8 cellular contexts compared by ENCODE assay signal in genomic region chr4:99893991-99894981, GRCh38. TPM values are rescaled to one million over a fixed set of nuclear protein-coding genes. Genes with fewer than 3 reads are reported as not detected.
DNase-seq lines count a peak whose midpoint lies in the region; ATAC-seq and TF ChIP-seq lines count a peak whose summit lies in the region.

Gene LAMTOR3, minus strand, starts transcription at chr4:99894427. Its CDS starts 464 bp downstream, at chr4:99893963.

- TF ChIP-seq CTCF in AG10803 (conservative IDR thresholded peaks at IDR 0.05; ENCODE audit: low read length), result no peak

- TF ChIP-seq POLR2A in GM19099 (IDR thresholded peaks at IDR 0.05; ENCODE audit: extremely low read depth, insufficient read length, low read depth), result peak; percentile 73

- peak; percentile 99 for ATAC-seq in HG03378 (IDR thresholded peaks at IDR 0.05; ENCODE audit: unreplicated experiment)

- peak within 1 kb of the TSS; percentile 90 for H3K4me3 ChIP-seq in AG10803 (ENCODE audit: low read length)

- DNase-seq in AG10803 (ENCODE audit: low read depth), result peak; percentile 89
- DNase-seq in NCI-H460 (ENCODE audit: extremely low read depth, low read depth), result peak; percentile 82
- DNase-seq in activated CD4-positive, CD25-positive, alpha-beta regulatory T cell treated with anti-CD3 and anti-CD28 coated beads, Interleukin-2, amount 50 U/mL, for 72 hours, result peak; percentile 84
- DNase-seq in cerebellar cortex (ENCODE audit: low spot score), result peak; percentile 95
- DNase-seq in islet precursor cell, result peak; percentile 97
- DNase-seq in stimulated activated CD4-positive, alpha-beta T cell treated with anti-CD3 and anti-CD28 coated beads, Interleukin-12 subunit alpha, Interleukin-12 subunit beta, amount 100 ng/mL, for 4 hours, result peak; percentile 83

RNA-seq across cellular contexts. Expression of gene LAMTOR3, which starts in this region (rescaled TPM):
- 42.3 and 44.7 TPM in 2 replicates for total RNA-seq in NCI-H460 (2014; rRNA removed; shearing (Covaris generic))
- 14.7 and 19.4 TPM in 2 replicates for polyA plus RNA-seq in NCI-H460 (2014; cell fraction: nucleus; rRNA removed)

Comparison
In these comparisons a context has a peak if more than half of its experiments do, and no peak if none do; other contexts are left out.
1. Peak in every context shown above with its lines: DNase-seq, ATAC-seq and H3K4me3 ChIP-seq.